ENCODE assay signal across 17 cellular contexts in genomic region chr6:113842165-113842564, GRCh38. TPM values are rescaled to one million over a fixed set of nuclear protein-coding genes. Genes with fewer than 3 reads are reported as not detected.
DNase-seq lines count a peak whose midpoint lies in the region; ATAC-seq and TF ChIP-seq lines count a peak whose summit lies in the region.
"Had no signal": no experiment of that assay in that cellular context is flagged by ENCODE, and none has a peak within 500 bp of the region (broad histone marks: within the 10 kb centered on the region; RNA-seq: fewer than 3 reads in every experiment).

No MANE protein-coding gene starts in this region.

- no peaks in the 10 kb centered on the region for H3K4me1 ChIP-seq in OCI-LY7 (ENCODE audit: insufficient read depth, low read length, poor library complexity, severe bottlenecking)
- H3K4me1 ChIP-seq: BLaER1 had no signal

- no peak overlapping the region for H3K4me2 ChIP-seq in OCI-LY7 (ENCODE audit: low read length)
- H3K4me2 ChIP-seq: BLaER1 had no signal

- no peaks in the 10 kb centered on the region for H4K20me1 ChIP-seq in OCI-LY7 (ENCODE audit: insufficient read depth, low read length)
- H4K20me1 ChIP-seq: BLaER1 had no signal

- H3K9me2 ChIP-seq in OCI-LY7 (ENCODE audit: insufficient read depth, low read length): no peaks in the 10 kb centered on the region

- ATAC-seq in HG02610 (IDR thresholded peaks at IDR 0.05; ENCODE audit: unreplicated experiment) (peak; percentile 79), GM21786 (IDR thresholded peaks at IDR 0.05; ENCODE audit: unreplicated experiment) (no peak)
- ATAC-seq: activated CD8-positive, alpha-beta T cell treated with anti-CD3 and anti-CD28 coated beads for 36 hours; esophagus mucosa; left ventricle myocardium superior had no signal

- H3K9me3 ChIP-seq in OCI-LY7 (ENCODE audit: low read length): no peaks in the 10 kb centered on the region
- H3K9me3 ChIP-seq: BLaER1 had no signal

- TF ChIP-seq CTCF in GM12865 (IDR thresholded peaks at IDR 0.05; ENCODE audit: insufficient read depth, low read depth, low read length, missing control alignments) (no peak), OCI-LY7 (conservative IDR thresholded peaks at IDR 0.05; ENCODE audit: low read length) (no peak)

- H3K4me3 ChIP-seq in GM12865 (ENCODE audit: low read depth, low read length) (no peak overlapping the region), OCI-LY7 (ENCODE audit: low read depth, low read length, poor library complexity, severe bottlenecking) (no peak overlapping the region)
- H3K4me3 ChIP-seq: BLaER1 had no signal

- intact Hi-C loops in OCI-LY7 (cut with micrococcal nuclease; ENCODE audit: unreplicated experiment): no loop called here

- no peaks in the 10 kb centered on the region for H3K79me2 ChIP-seq in OCI-LY7 (ENCODE audit: insufficient read depth, low read depth, low read length)

- CTCF ChIA-PET in OCI-LY7 (lab: Charles Lee; ENCODE audit: unreplicated experiment): no interaction called here

- no peak overlapping the region for H2AFZ ChIP-seq in OCI-LY7 (ENCODE audit: low read length)

- H3K27ac ChIP-seq in OCI-LY7 (ENCODE audit: low read depth, low read length, poor library complexity, severe bottlenecking): no peak overlapping the region
- H3K27ac ChIP-seq: BLaER1, brain microvascular endothelial cell had no signal

- no TSS peak for BruUV-seq in OCI-LY7 (replicated peaks; lab: Mats Ljungman, UMichigan)

- no peaks in the 10 kb centered on the region for H3K36me3 ChIP-seq in OCI-LY7 (ENCODE audit: insufficient read depth, low read length)
- H3K36me3 ChIP-seq: BLaER1, brain microvascular endothelial cell had no signal

- DNase-seq in GM12865 (ENCODE audit: low read depth): peak; percentile 11
- DNase-seq in M059J (ENCODE audit: low read depth): peak; percentile 73
- DNase-seq in iris pigment epithelial cell (ENCODE audit: low read depth): peak; percentile 39
- no peak for DNase-seq in OCI-LY7 (ENCODE audit: low spot score)
- DNase-seq in NCI-H1417 (lab: John Stamatoyannopoulos, UW): no peak
- no peak for DNase-seq in NCI-H1092 (lab: John Stamatoyannopoulos, UW)
- DNase-seq: activated CD8-positive, alpha-beta T cell treated with anti-CD3 and anti-CD28 coated beads for 36 hours; brain microvascular endothelial cell; H7; left ventricle myocardium superior; naive B cell; NCI-H1105; NCI-H226 had no signal

- POLR2A ChIA-PET in OCI-LY7 (lab: Charles Lee): interaction anchor here (0.7 kb wide), 1 partner anchor 9 kb away, joined by 3 read pairs; no protein-coding TSS in a partner anchor

RNA-seq across cellular contexts. Expression of gene MARCKS, which starts 15.0 kb away (rescaled TPM):
- total RNA-seq in M059J (2014; rRNA removed; shearing (Covaris generic)): 115 and 184 TPM in 2 replicates
- total RNA-seq in OCI-LY7 (2014; rRNA removed; shearing (Covaris generic)): 0.03 TPM in 1 of 2 replicates, not detected in the other
- 3.9 TPM in 2 replicates for total RNA-seq in OCI-LY7 (2022)

Comparison
In these comparisons a context has a peak if more than half of its experiments do, and no peak if none do; other contexts are left out.
1. DNase-seq: peak in GM12865 (single experiment), M059J (single experiment) and iris pigment epithelial cell (single experiment); none in OCI-LY7 (single experiment), NCI-H1417 (0 of 3) and NCI-H1092 (single experiment).
2. RNA of gene MARCKS, which starts 15.0 kb away (total RNA-seq): 115 to 184 TPM in M059J; 0.03 to 3.9 TPM in OCI-LY7; every median in the first group is over 10 times any median in the second.